In genomic region chr3:123637131-123637530, GRCh38 we compare ENCODE assay signal across 21 cellular contexts. TPM values are rescaled to one million over a fixed set of nuclear protein-coding genes. Genes with fewer than 3 reads are reported as not detected.
DNase-seq lines count a peak whose midpoint lies in the region; ATAC-seq and TF ChIP-seq lines count a peak whose summit lies in the region.
"Had no signal": no experiment of that assay in that cellular context is flagged by ENCODE, and none has a peak within 500 bp of the region (broad histone marks: within the 10 kb centered on the region; RNA-seq: fewer than 3 reads in every experiment).

No MANE protein-coding gene starts in this region.

- H3K36me3 ChIP-seq in PC-9 (ENCODE audit: low read depth) (no peaks in the 10 kb centered on the region), thoracic aorta (peaks cover 69% of the 10 kb centered on the region)

- POLR2A ChIA-PET in PC-9 (lab: Charles Lee; ENCODE audit: unreplicated experiment) = interaction anchor here (0.6 kb wide), 1 partner anchor 32 kb away, joined by 6 read pairs; no protein-coding TSS in a partner anchor

- no peak overlapping the region for H2AFZ ChIP-seq in PC-9

- BruUV-seq in PC-9 (replicated peaks; lab: Mats Ljungman, UMichigan) = no TSS peak

- peaks cover 15% of the 10 kb centered on the region; the same call in 1 of the 2 replicates for H3F3A ChIP-seq in PC-9 (ENCODE audit: insufficient read depth, low read depth)

- no peak overlapping the region for H3K27ac ChIP-seq in PC-9
- peak overlapping the region; percentile 21 to 72 for H3K27ac ChIP-seq in thoracic aorta
- H3K27ac ChIP-seq: RWPE1 had no signal

- H3K27me3 ChIP-seq in PC-9 (ENCODE audit: insufficient read depth, low read depth) (no peaks in the 10 kb centered on the region), thoracic aorta (replicated peaks; ENCODE audit: insufficient read depth) (no peaks in the 10 kb centered on the region)

- no peak for ATAC-seq in thoracic aorta (ENCODE audit: insufficient number of reproducible peaks, low FRiP score, low read depth)
- no peak for ATAC-seq in HG02763 (IDR thresholded peaks at IDR 0.05; ENCODE audit: unreplicated experiment)
- ATAC-seq: GM12878, SK-N-SH treated with all-trans-retinoic acid at 6 μM for 48 hours had no signal

- H3K9me2 ChIP-seq in PC-9 (ENCODE audit: insufficient read depth) = no peaks in the 10 kb centered on the region

- H3K27me3 Mint-ChIP-seq in endothelial cell (ENCODE audit: unreplicated experiment) = peaks cover 9% of the 10 kb centered on the region
- H3K27me3 Mint-ChIP-seq: activated CD4-positive, alpha-beta memory T cell treated with anti-CD3 and anti-CD28 coated beads for 36 hours; naive B cell had no signal

- DNase-seq in PC-9 (peak; percentile 48 to 57), endothelial cell (ENCODE audit: low spot score) (no peak), left kidney (ENCODE audit: low read depth, low spot score) (peak; percentile 58), thoracic aorta (ENCODE audit: low spot score) (no peak), NCI-H128 (lab: John Stamatoyannopoulos, UW; ENCODE audit: unreplicated experiment) (no peak), HCEC 1CT (no peak)
- DNase-seq: activated CD4-positive, alpha-beta memory T cell treated with anti-CD3 and anti-CD28 coated beads for 36 hours; activated CD4-positive, CD25-positive, alpha-beta regulatory T cell; activated gamma-delta T cell; amniotic stem cell; Karpas-422; naive B cell; NCI-H1930; right cardiac atrium had no signal

- H3K4me3 ChIP-seq in PC-9 (no peak overlapping the region), thoracic aorta (no peak overlapping the region)
- H3K4me3 ChIP-seq: GM12878, lung had no signal

- H3K36me3 Mint-ChIP-seq in endothelial cell (ENCODE audit: low read depth, unreplicated experiment) = peaks cover 8% of the 10 kb centered on the region
- H3K36me3 Mint-ChIP-seq: activated CD4-positive, alpha-beta memory T cell treated with anti-CD3 and anti-CD28 coated beads for 36 hours; naive B cell had no signal

- peaks cover 62% of the 10 kb centered on the region for H3K4me1 Mint-ChIP-seq in endothelial cell (ENCODE audit: unreplicated experiment)
- H3K4me1 Mint-ChIP-seq: central memory CD8-positive, alpha-beta T cell; naive B cell had no signal

- H3K4me1 ChIP-seq in PC-9 (replicated peaks; ENCODE audit: insufficient read depth) (peaks cover 35% of the 10 kb centered on the region), thoracic aorta (ENCODE audit: control insufficient read depth in 1 of 2, low read depth in 2 of 2) (peaks cover 39 to 63% of the 10 kb centered on the region in 2 donors)

- H3K9me3 ChIP-seq in PC-9 (ENCODE audit: insufficient read depth, low read depth) (no peaks in the 10 kb centered on the region), thoracic aorta (no peaks in the 10 kb centered on the region)

- CTCF ChIA-PET in PC-9 (lab: Charles Lee) = no interaction called here

- peak overlapping the region; percentile 67 for H3K27ac Mint-ChIP-seq in endothelial cell (ENCODE audit: unreplicated experiment)
- H3K27ac Mint-ChIP-seq: activated CD4-positive, alpha-beta memory T cell treated with anti-CD3 and anti-CD28 coated beads for 36 hours; T-helper 2 cell treated with Interferon-gamma antibody and Interleukin-4, amounts not matched to agents 5 μg/mL and 100 μg/mL, for 36 hours had no signal

- H3K9me3 Mint-ChIP-seq in endothelial cell (ENCODE audit: unreplicated experiment) = peaks cover 4% of the 10 kb centered on the region
- H3K9me3 Mint-ChIP-seq: activated CD4-positive, alpha-beta memory T cell treated with anti-CD3 and anti-CD28 coated beads for 36 hours; central memory CD8-positive, alpha-beta T cell; naive B cell; T-helper 2 cell treated with Interferon-gamma antibody and Interleukin-4, amounts not matched to agents 5 μg/mL and 100 μg/mL, for 36 hours had no signal

- peak overlapping the region; percentile 28; the same call in 1 of the 2 replicates for H3K4me2 ChIP-seq in PC-9

- no peak overlapping the region for H3K4me3 Mint-ChIP-seq in endothelial cell (ENCODE audit: unreplicated experiment)
- H3K4me3 Mint-ChIP-seq: activated CD4-positive, alpha-beta memory T cell treated with anti-CD3 and anti-CD28 coated beads for 36 hours; central memory CD8-positive, alpha-beta T cell; naive B cell; T-helper 2 cell treated with Interferon-gamma antibody and Interleukin-4, amounts not matched to agents 5 μg/mL and 100 μg/mL, for 36 hours had no signal

- H3K79me2 ChIP-seq in PC-9 (ENCODE audit: low read depth) = no peaks in the 10 kb centered on the region

- H4K20me1 ChIP-seq in PC-9 (ENCODE audit: insufficient read depth) = no peaks in the 10 kb centered on the region

- intact Hi-C loops in PC-9 (cut with micrococcal nuclease; ENCODE audit: unreplicated experiment) = no loop called here

- TF ChIP-seq CTCF in PC-9 (conservative IDR thresholded peaks at IDR 0.05) (no peak), endothelial cell (IDR thresholded peaks at IDR 0.05; ENCODE audit: unreplicated experiment) (no peak), thoracic aorta (IDR thresholded peaks at IDR 0.05) (no peak)

RNA-seq across cellular contexts. Expression of gene HACD2, which starts 52.3 kb away (rescaled TPM):
- 38.4 and 53.3 TPM in 2 replicates for total RNA-seq in PC-9 (2021)
- total RNA-seq in endothelial cell (ENCODE audit: unreplicated experiment) = 13.9 TPM
- 10 to 100 TPM; 18.8 to 22.6 TPM for total RNA-seq in thoracic aorta

Comparison
In these comparisons a context has a peak if more than half of its experiments do, and no peak if none do; other contexts are left out.
1. DNase-seq: peak in PC-9 (2 of 2) and left kidney (single experiment); none in endothelial cell (single experiment), thoracic aorta (single experiment), NCI-H128 (single experiment) and HCEC 1CT (single experiment).